Comparison of ENCODE assay signal across 8 cellular contexts in genomic region chr20:50724851-50725721, GRCh38.
DNase-seq lines count a peak whose midpoint lies in the region; ATAC-seq and TF ChIP-seq lines count a peak whose summit lies in the region.

No MANE protein-coding gene starts in this region.

- ATAC-seq in stimulated activated naive CD8-positive, alpha-beta T cell treated with anti-CD3 and anti-CD28 coated beads, Interleukin-15, Interleukin-2, amounts not matched to agents 100 U/mL and 50 U/mL, for 24 hours = peak; percentile 98
- ATAC-seq in GM18858 (IDR thresholded peaks at IDR 0.05; ENCODE audit: unreplicated experiment) = no peak

- H3K9ac ChIP-seq in ES-I3 (ENCODE audit: low read depth, low read length) (peak overlapping the region; percentile 23; the same call in 1 of the 2 replicates), muscle layer of colon (ENCODE audit: low read length) (no peak overlapping the region)

- H3K4me1 ChIP-seq in ES-I3 (ENCODE audit: insufficient read depth, low read length) = peaks cover 32% of the 10 kb centered on the region
- peaks cover 6% of the 10 kb centered on the region for H3K4me1 ChIP-seq in muscle layer of colon (ENCODE audit: insufficient read depth, low read length)

- TF ChIP-seq CTCF in RWPE1 (conservative IDR thresholded peaks at IDR 0.05; ENCODE audit: low read depth) = no peak
- no peak for TF ChIP-seq CTCF in coronary artery (IDR thresholded peaks at IDR 0.05)

- no peaks in the 10 kb centered on the region for H3K27me3 ChIP-seq in muscle layer of colon (ENCODE audit: control insufficient read depth in 1 of 2, insufficient read depth in 2 of 2, low read length in 2 of 2)

- H3K36me3 ChIP-seq in ES-I3 (ENCODE audit: insufficient read depth, low read length) (no peaks in the 10 kb centered on the region), muscle layer of colon (ENCODE audit: insufficient read depth, low read length) (no peaks in the 10 kb centered on the region)

- peak overlapping the region; percentile 74 for H3K27ac ChIP-seq in RWPE1
- peak overlapping the region; percentile 77 to 86 for H3K27ac ChIP-seq in coronary artery
- peak overlapping the region; percentile 27 for H3K27ac ChIP-seq in muscle layer of colon (ENCODE audit: low read depth, low read length)

- H3K9me3 ChIP-seq in ES-I3 (ENCODE audit: control insufficient read depth, insufficient read depth, low read length) = no peaks in the 10 kb centered on the region
- H3K9me3 ChIP-seq in muscle layer of colon (ENCODE audit: low read length) = no peaks in the 10 kb centered on the region

- CTCF ChIA-PET in RWPE1 (lab: Yijun Ruan, JAX) = interaction anchor here (0.6 to 2.1 kb wide), 5 partner anchors 27 to 81 kb away, joined by 3 to 10 read pairs (median 5); partner anchors contain the start of gene BCAS4

- POLR2A ChIA-PET in RWPE1 (lab: Yijun Ruan, JAX; ENCODE audit: low non-redundant PET) = no interaction called here

- DNase-seq in RWPE1 (ENCODE audit: low spot score) = peak; percentile 93
- DNase-seq in coronary artery (ENCODE audit: low spot score) = peak; percentile 95
- peak; percentile 75 for DNase-seq in stimulated activated naive CD8-positive, alpha-beta T cell treated with anti-CD3 and anti-CD28 coated beads, Interleukin-15, Interleukin-2, amounts not matched to agents 100 U/mL and 50 U/mL, for 24 hours
- no peak for DNase-seq in NCI-H510A treated with DMSO at 0.1 percent for 48 hours (lab: John Stamatoyannopoulos, UW)
- no peak for DNase-seq in NCI-H2081 treated with DMSO at 0.1 percent for 48 hours (lab: John Stamatoyannopoulos, UW)

- H3K4me3 ChIP-seq in coronary artery = no peak overlapping the region
- H3K4me3 ChIP-seq in muscle layer of colon (ENCODE audit: low read depth in 1 of 2, low read length in 2 of 2) = no peak overlapping the region

Comparison
In these comparisons a context has a peak if more than half of its experiments do, and no peak if none do; other contexts are left out.
1. DNase-seq: peak in RWPE1 (single experiment), coronary artery (single experiment) and stimulated activated naive CD8-positive, alpha-beta T cell treated with anti-CD3 and anti-CD28 coated beads, Interleukin-15, Interleukin-2, amounts not matched to agents 100 U/mL and 50 U/mL, for 24 hours (single experiment); none in NCI-H510A treated with DMSO at 0.1 percent for 48 hours (single experiment) and NCI-H2081 treated with DMSO at 0.1 percent for 48 hours (single experiment).
2. H3K27ac ChIP-seq: peak in every context shown above with its lines; median percentile 82 in coronary artery; 74 in RWPE1; 27 in muscle layer of colon.